Comparison of ENCODE assay signal across 1 cellular context in genomic region chr1:19798486-19799232, GRCh38.
TF ChIP-seq lines count a peak whose summit lies in the region.

No MANE protein-coding gene starts in this region.

TF ChIP-seq in H1, 55 proteins besides CTCF, POLR2A, EP300 and RAD21:
- TF ChIP-seq SAP30 (IDR thresholded peaks at IDR 0.05; ENCODE audit: insufficient read depth, insufficient replicate concordance, low read length): no peak
TF ChIP-seq in H1: peak in this region for 0.
